1 cellular context compared by ENCODE assay signal in the genomic region with DNA sequence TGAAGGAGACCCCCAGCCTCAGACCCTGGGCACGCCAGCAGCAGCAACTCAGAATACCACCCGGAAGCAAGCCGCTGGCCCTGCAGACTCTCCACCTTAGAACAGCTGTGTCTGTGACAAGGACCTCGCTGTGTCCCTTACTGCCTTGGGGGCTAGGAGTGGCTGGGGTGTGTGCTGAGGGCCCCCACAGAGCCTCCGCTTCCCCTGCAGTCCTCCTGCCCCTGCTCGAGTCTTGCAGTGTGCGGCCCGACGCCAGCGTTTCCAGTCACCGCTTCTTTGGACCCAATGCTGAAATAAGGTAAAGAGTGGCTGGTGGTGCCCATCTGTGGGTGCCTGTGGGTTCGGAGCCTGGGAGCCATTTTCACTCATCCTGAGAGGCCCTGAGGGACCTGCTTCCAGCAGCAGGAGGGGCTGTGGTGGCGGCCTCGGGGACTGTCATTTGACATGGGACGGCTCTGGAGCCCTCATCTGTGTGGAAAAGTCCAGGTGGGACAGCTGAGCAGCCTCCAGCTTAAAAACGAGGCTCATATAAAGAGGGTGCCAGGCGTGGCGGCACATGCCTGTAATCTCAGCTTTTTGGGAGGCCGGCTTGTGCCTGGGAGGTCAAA.
A peak's percentile ranks its signal among the peaks of the same experiment; 100 is the strongest.
TF ChIP-seq lines count a peak whose summit lies in the region.

No MANE protein-coding gene starts in this region.

TF ChIP-seq in K562, 482 proteins besides CTCF, POLR2A, EP300 and RAD21:
- TF ChIP-seq, protein P1, sequence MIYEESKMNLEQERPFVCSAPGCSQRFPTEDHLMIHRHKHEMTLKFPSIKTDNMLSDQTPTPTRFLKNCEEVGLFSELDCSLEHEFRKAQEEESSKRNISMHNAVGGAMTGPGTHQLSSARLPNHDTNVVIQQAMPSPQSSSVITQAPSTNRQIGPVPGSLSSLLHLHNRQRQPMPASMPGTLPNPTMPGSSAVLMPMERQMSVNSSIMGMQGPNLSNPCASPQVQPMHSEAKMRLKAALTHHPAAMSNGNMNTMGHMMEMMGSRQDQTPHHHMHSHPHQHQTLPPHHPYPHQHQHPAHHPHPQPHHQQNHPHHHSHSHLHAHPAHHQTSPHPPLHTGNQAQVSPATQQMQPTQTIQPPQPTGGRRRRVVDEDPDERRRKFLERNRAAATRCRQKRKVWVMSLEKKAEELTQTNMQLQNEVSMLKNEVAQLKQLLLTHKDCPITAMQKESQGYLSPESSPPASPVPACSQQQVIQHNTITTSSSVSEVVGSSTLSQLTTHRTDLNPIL (CRISPR knock-in tag; IDR thresholded peaks at IDR 0.05) = no peak
- TF ChIP-seq, protein P2, sequence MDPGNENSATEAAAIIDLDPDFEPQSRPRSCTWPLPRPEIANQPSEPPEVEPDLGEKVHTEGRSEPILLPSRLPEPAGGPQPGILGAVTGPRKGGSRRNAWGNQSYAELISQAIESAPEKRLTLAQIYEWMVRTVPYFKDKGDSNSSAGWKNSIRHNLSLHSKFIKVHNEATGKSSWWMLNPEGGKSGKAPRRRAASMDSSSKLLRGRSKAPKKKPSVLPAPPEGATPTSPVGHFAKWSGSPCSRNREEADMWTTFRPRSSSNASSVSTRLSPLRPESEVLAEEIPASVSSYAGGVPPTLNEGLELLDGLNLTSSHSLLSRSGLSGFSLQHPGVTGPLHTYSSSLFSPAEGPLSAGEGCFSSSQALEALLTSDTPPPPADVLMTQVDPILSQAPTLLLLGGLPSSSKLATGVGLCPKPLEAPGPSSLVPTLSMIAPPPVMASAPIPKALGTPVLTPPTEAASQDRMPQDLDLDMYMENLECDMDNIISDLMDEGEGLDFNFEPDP (CRISPR knock-in tag; IDR thresholded peaks at IDR 0.05) = no peak
- no peak for TF ChIP-seq DNMT1 (IDR thresholded peaks at IDR 0.05)
- TF ChIP-seq, protein P3, sequence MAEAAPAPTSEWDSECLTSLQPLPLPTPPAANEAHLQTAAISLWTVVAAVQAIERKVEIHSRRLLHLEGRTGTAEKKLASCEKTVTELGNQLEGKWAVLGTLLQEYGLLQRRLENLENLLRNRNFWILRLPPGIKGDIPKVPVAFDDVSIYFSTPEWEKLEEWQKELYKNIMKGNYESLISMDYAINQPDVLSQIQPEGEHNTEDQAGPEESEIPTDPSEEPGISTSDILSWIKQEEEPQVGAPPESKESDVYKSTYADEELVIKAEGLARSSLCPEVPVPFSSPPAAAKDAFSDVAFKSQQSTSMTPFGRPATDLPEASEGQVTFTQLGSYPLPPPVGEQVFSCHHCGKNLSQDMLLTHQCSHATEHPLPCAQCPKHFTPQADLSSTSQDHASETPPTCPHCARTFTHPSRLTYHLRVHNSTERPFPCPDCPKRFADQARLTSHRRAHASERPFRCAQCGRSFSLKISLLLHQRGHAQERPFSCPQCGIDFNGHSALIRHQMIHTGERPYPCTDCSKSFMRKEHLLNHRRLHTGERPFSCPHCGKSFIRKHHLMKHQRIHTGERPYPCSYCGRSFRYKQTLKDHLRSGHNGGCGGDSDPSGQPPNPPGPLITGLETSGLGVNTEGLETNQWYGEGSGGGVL (CRISPR knock-in tag; IDR thresholded peaks at IDR 0.05) = no peak
- 0 out of 2 replicates have a peak, but pooled peaks have one; percentile 41 for TF ChIP-seq POLR2AphosphoS2 (IDR thresholded peaks at IDR 0.05; ENCODE audit: low read length)
- TF ChIP-seq MAFK (IDR thresholded peaks at IDR 0.05; ENCODE audit: low read length) = no peak
- no peak for TF ChIP-seq EGR1 (conservative IDR thresholded peaks at IDR 0.05)
